Comparison of ENCODE assay signal across 15 cellular contexts in genomic region chr7:158060216-158060615, GRCh38.
DNase-seq lines count a peak whose midpoint lies in the region; ATAC-seq, FAIRE-seq and TF ChIP-seq lines count a peak whose summit lies in the region.
"Had no signal": no experiment of that assay in that cellular context is flagged by ENCODE, and none has a peak within 500 bp of the region (broad histone marks: within the 10 kb centered on the region; RNA-seq: fewer than 3 reads in every experiment).

No MANE protein-coding gene starts in this region.

- H4K91ac ChIP-seq in neuronal stem cell (ENCODE audit: low read depth, low read length, poor library complexity): no peak overlapping the region

- H3K79me1 ChIP-seq in neuronal stem cell (ENCODE audit: low read depth, low read length): peaks cover 2% of the 10 kb centered on the region

- no peak overlapping the region for H3K23ac ChIP-seq in neuronal stem cell (ENCODE audit: low read depth, low read length, poor library complexity)

- H3K9me3 ChIP-seq in RWPE2 (ENCODE audit: severe bottlenecking): peaks cover 2% of the 10 kb centered on the region
- H3K9me3 ChIP-seq in kidney (ENCODE audit: control insufficient read depth in 1 of 2, low read length in 2 of 2): no peaks in the 10 kb centered on the region
- H3K9me3 ChIP-seq in neuronal stem cell (replicated peaks in 1 of 2; ENCODE audit: control insufficient read depth in 2 of 2, insufficient read depth in 1 of 2, low read depth in 1 of 2, low read length in 2 of 2): peaks cover 5 to 15% of the 10 kb centered on the region in 2 donors
- no peaks in the 10 kb centered on the region for H3K9me3 ChIP-seq in sigmoid colon
- no peaks in the 10 kb centered on the region for H3K9me3 ChIP-seq in gastrocnemius medialis
- H3K9me3 ChIP-seq: HAP-1 had no signal

- no CpG with 5 or more reads among the region's 13 CpGs for WGBS in neuronal stem cell (ENCODE audit: extremely low coverage in 2 of 2, insufficient read length in 2 of 2, insufficient replicate concordance in 1 of 2), 2 donors
- 92 to 95% methylated on average over 13 of the region's 13 CpGs for WGBS in sigmoid colon, 2 donors

- intact Hi-C loops in kidney (cut with DNase I) (no loop called here), sigmoid colon (cut with DNase I) (no loop called here), gastrocnemius medialis (cut with DNase I; ENCODE audit: low total_unique reads) (no loop called here)

- no peak overlapping the region for H2BK12ac ChIP-seq in neuronal stem cell (ENCODE audit: low read length)

- no peak for TF ChIP-seq POLR2A in sigmoid colon (IDR thresholded peaks at IDR 0.05)
- TF ChIP-seq POLR2A in gastrocnemius medialis (IDR thresholded peaks at IDR 0.05): no peak

- H3K4ac ChIP-seq in neuronal stem cell (ENCODE audit: low read length): no peak overlapping the region

- H3K36me3 ChIP-seq in RWPE2 (ENCODE audit: low read depth): no peaks in the 10 kb centered on the region
- no peaks in the 10 kb centered on the region for H3K36me3 ChIP-seq in kidney (ENCODE audit: control insufficient read depth in 1 of 2, insufficient read depth in 2 of 2, low read length in 2 of 2)
- H3K36me3 ChIP-seq in neuronal stem cell (replicated peaks in 1 of 2; ENCODE audit: control insufficient read depth in 2 of 2, insufficient read depth in 2 of 2, low read length in 2 of 2): no peaks in the 10 kb centered on the region
- H3K36me3 ChIP-seq in sigmoid colon: no peaks in the 10 kb centered on the region
- H3K36me3 ChIP-seq in gastrocnemius medialis: no peaks in the 10 kb centered on the region
- H3K36me3 ChIP-seq: BLaER1 treated with 17β-estradiol and CSF1 and Interleukin-3, amounts not matched to agents 10 nM and 100 nM; HAP-1 had no signal

- in situ Hi-C loops in gastrocnemius medialis (cut with MboI; ENCODE audit: low sequenced_read_pairs in 4 of 4): no loop called here

- no peak overlapping the region for H2AK5ac ChIP-seq in neuronal stem cell (ENCODE audit: low read depth, low read length)

- H2BK120ac ChIP-seq in neuronal stem cell (ENCODE audit: low read depth, low read length): no peak overlapping the region

- FAIRE-seq in kidney (lab: Jason Lieb, UNC) (no peak), RCC 7860 (lab: Jason Lieb, UNC) (no peak)

- ATAC-seq in RWPE2 (ENCODE audit: low read depth) (no peak), gastrocnemius medialis (no peak)
- ATAC-seq: CD8-positive, alpha-beta T cell had no signal

- no peak overlapping the region for H3K18ac ChIP-seq in neuronal stem cell (ENCODE audit: low read length)

- H3K4me1 ChIP-seq in RWPE2 (ENCODE audit: insufficient read depth, poor library complexity, severe bottlenecking) (no peaks in the 10 kb centered on the region), kidney (ENCODE audit: control insufficient read depth in 1 of 2, insufficient read depth in 1 of 2, low read depth in 1 of 2, low read length in 2 of 2) (no peaks in the 10 kb centered on the region), neuronal stem cell (ENCODE audit: control insufficient read depth in 2 of 2, insufficient read depth in 1 of 2, low read depth in 1 of 2, low read length in 2 of 2) (no peaks in the 10 kb centered on the region), sigmoid colon (no peaks in the 10 kb centered on the region), gastrocnemius medialis (no peaks in the 10 kb centered on the region)
- H3K4me1 ChIP-seq: HAP-1 had no signal

- H3K9ac ChIP-seq in kidney (ENCODE audit: low read length in 2 of 2) (no peak overlapping the region), neuronal stem cell (ENCODE audit: low read depth, low read length, poor library complexity) (peak overlapping the region; percentile 9)
- H3K9ac ChIP-seq: BLaER1 treated with 17β-estradiol and CSF1 and Interleukin-3, amounts not matched to agents 10 nM and 100 nM; GM23248 had no signal

- H3K27me3 ChIP-seq in RWPE2 (ENCODE audit: insufficient read depth, poor library complexity, severe bottlenecking) (no peaks in the 10 kb centered on the region), neuronal stem cell (ENCODE audit: control insufficient read depth in 3 of 3, insufficient read depth in 3 of 3, low read depth in 1 of 3, low read length in 3 of 3) (no peaks in the 10 kb centered on the region), sigmoid colon (no peaks in the 10 kb centered on the region), gastrocnemius medialis (no peaks in the 10 kb centered on the region)
- H3K27me3 ChIP-seq: BLaER1 treated with 17β-estradiol and CSF1 and Interleukin-3, amounts not matched to agents 10 nM and 100 nM had no signal

- no peak overlapping the region for H2BK5ac ChIP-seq in neuronal stem cell (ENCODE audit: low read length)

- TF ChIP-seq CTCF in RWPE2 (IDR thresholded peaks at IDR 0.05; ENCODE audit: poor library complexity, severe bottlenecking): no peak
- no peak for TF ChIP-seq CTCF in kidney (IDR thresholded peaks at IDR 0.05; ENCODE audit: borderline replicate concordance, extremely low read depth, insufficient read depth)
- no peak for TF ChIP-seq CTCF in sigmoid colon (IDR thresholded peaks at IDR 0.05)
- TF ChIP-seq CTCF in gastrocnemius medialis (IDR thresholded peaks at IDR 0.05 in 4 of 5, conservative IDR thresholded peaks at IDR 0.05 in 1 of 5): no peak

- H2BK15ac ChIP-seq in neuronal stem cell (ENCODE audit: low read length): no peak overlapping the region

- no peak for TF ChIP-seq EP300 in sigmoid colon (IDR thresholded peaks at IDR 0.05)

- H3K27ac ChIP-seq in RWPE2 (ENCODE audit: poor library complexity, severe bottlenecking) (no peak overlapping the region), kidney (ENCODE audit: low read depth in 2 of 2, low read length in 2 of 2) (no peak overlapping the region), neuronal stem cell (replicated peaks; ENCODE audit: low read length) (no peak overlapping the region), sigmoid colon (no peak overlapping the region), gastrocnemius medialis (no peak overlapping the region)
- H3K27ac ChIP-seq: BLaER1 treated with 17β-estradiol and CSF1 and Interleukin-3, amounts not matched to agents 10 nM and 100 nM; GM23248; HL-60 had no signal

- H3K4me2 ChIP-seq in neuronal stem cell (ENCODE audit: insufficient read depth, low read length, poor library complexity, severe bottlenecking): no peak overlapping the region
- H3K4me2 ChIP-seq: BLaER1 treated with 17β-estradiol and CSF1 and Interleukin-3, amounts not matched to agents 10 nM and 100 nM had no signal

- DNase-seq in RWPE2 (ENCODE audit: low spot score): peak; percentile 38
- DNase-seq in kidney: peak; percentile 51
- DNase-seq in neuronal stem cell (ENCODE audit: low spot score): no peak
- DNase-seq in sigmoid colon: peak; percentile 35
- no peak for DNase-seq in NCI-H2227 treated with DMSO at 0.1 percent for 48 hours (lab: John Stamatoyannopoulos, UW)
- DNase-seq in RCC 7860 (ENCODE audit: low spot score): no peak
- no peak for DNase-seq in gastrocnemius medialis
- DNase-seq: Calu3; CD8-positive, alpha-beta T cell; DMS79 treated with DMSO at 0.1 percent for 48 hours; GF-D8; GM23248 had no signal

- H3K14ac ChIP-seq in neuronal stem cell (ENCODE audit: low read length): no peak overlapping the region

- no peak overlapping the region for H2AFZ ChIP-seq in neuronal stem cell (ENCODE audit: low read length)
- H2AFZ ChIP-seq: GM23248 had no signal

- H3K4me3 ChIP-seq in RWPE2 (ENCODE audit: severe bottlenecking) (no peak overlapping the region), kidney (ENCODE audit: low read length in 2 of 2) (no peak overlapping the region), neuronal stem cell (ENCODE audit: low read length in 2 of 2) (peak overlapping the region in 1 of 2 donors; percentile 48), sigmoid colon (no peak overlapping the region), gastrocnemius medialis (no peak overlapping the region)
- H3K4me3 ChIP-seq: BLaER1 treated with 17β-estradiol and CSF1 and Interleukin-3, amounts not matched to agents 10 nM and 100 nM; GM23248; HAP-1 had no signal

- H4K8ac ChIP-seq in neuronal stem cell (ENCODE audit: low read depth, low read length): no peak overlapping the region

Comparison
In these comparisons a context has a peak if more than half of its experiments do, and no peak if none do; other contexts are left out.
1. DNase-seq: peak in RWPE2 (single experiment), kidney (single experiment) and sigmoid colon (single experiment); none in neuronal stem cell (single experiment), NCI-H2227 treated with DMSO at 0.1 percent for 48 hours (single experiment), RCC 7860 (single experiment) and gastrocnemius medialis (0 of 2).